Comparison of ENCODE assay signal across 8 cellular contexts in the genomic region with DNA sequence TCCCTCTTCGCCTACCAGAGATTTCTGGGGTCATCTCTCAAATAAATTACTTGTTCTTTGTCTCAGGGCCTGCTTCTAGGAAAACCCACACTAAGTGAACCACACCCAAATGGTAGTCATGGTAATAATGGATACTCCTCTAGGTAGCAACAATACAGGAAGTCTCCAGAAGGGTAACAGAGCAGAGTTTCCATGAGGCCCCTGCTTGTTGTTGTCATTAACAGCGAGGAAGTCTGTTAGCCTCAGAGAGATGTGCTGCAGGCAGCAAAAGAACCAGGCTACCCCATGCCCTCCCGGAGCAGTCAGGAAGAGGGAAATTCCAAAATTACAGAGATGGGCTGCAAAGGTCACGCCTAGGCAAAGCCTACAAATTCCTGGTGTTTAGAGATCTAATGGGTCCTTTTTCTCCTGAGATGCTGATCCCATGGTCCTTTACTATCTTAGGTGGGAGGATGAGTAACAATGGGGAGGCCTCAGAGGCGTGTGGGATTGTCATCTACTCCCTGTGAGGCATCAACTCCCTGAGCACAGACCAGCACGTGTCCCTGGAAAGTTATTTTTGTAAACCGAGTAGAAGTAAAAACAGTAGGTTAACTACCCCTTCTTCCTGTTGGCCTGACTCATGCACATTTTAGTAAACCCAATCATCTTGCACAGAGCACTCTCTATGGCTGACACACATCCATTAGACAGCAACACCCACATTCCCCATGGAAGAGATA. TPM values are rescaled to one million over a fixed set of nuclear protein-coding genes. Genes with fewer than 3 reads are reported as not detected.
DNase-seq lines count a peak whose midpoint lies in the region; ATAC-seq and TF ChIP-seq lines count a peak whose summit lies in the region.

No MANE protein-coding gene starts in this region.

- ATAC-seq in WTC11 (peak; percentile 88), HG03095 (IDR thresholded peaks at IDR 0.05; ENCODE audit: unreplicated experiment) (no peak)

- peaks cover 6% of the 10 kb centered on the region for H3K9me3 Mint-ChIP-seq in WTC11

- H3K4me3 Mint-ChIP-seq in WTC11: no peak overlapping the region

- no peak overlapping the region for H3K4me3 ChIP-seq in epithelial cell of esophagus (ENCODE audit: low read length)

- peaks cover 3% of the 10 kb centered on the region; the same call in 1 of the 2 replicates for H3K36me3 Mint-ChIP-seq in WTC11

- no peak for TF ChIP-seq CTCF in WTC11 (IDR thresholded peaks at IDR 0.05)
- no peak for TF ChIP-seq CTCF in epithelial cell of esophagus (IDR thresholded peaks at IDR 0.05; ENCODE audit: insufficient read depth, low read depth, low read length, missing control alignments)
- no peak for TF ChIP-seq CTCF in GM13976 (IDR thresholded peaks at IDR 0.05; ENCODE audit: borderline replicate concordance, control extremely low read depth, extremely low read depth, insufficient read depth, missing control alignments)

- POLR2A ChIA-PET in WTC11 (lab: Charles Lee): no interaction called here

- no peaks in the 10 kb centered on the region for H3K27me3 Mint-ChIP-seq in WTC11 (ENCODE audit: low read depth)

- no peak overlapping the region for H3K27ac Mint-ChIP-seq in WTC11

- peaks cover 8% of the 10 kb centered on the region for H3K4me1 Mint-ChIP-seq in WTC11

- CTCF ChIA-PET in WTC11 (lab: Charles Lee): no interaction called here

- DNase-seq in SIG-M5 treated with dmso at 0.1 percent for 504 hours (lab: John Stamatoyannopoulos, UW; ENCODE audit: unreplicated experiment) (peak; percentile 2), SIG-M5 (lab: John Stamatoyannopoulos, UW) (no peak), WTC11 (ENCODE audit: low spot score) (no peak), epithelial cell of esophagus (ENCODE audit: low read depth) (peak; percentile 78), superior temporal gyrus (ENCODE audit: extremely low spot score) (no peak), GM13976 (ENCODE audit: low spot score) (no peak)
- peak in 5 of 6 experiments; percentile 47 to 85 (median 77) for DNase-seq in stimulated activated naive CD4-positive, alpha-beta T cell (lab: John Stamatoyannopoulos, UW)

- in situ Hi-C loops in GM13976 (cut with MboI; ENCODE audit: low sequenced_read_pairs, unreplicated experiment): no loop called here

TF ChIP-seq in WTC11, 78 proteins besides CTCF, POLR2A, EP300 and RAD21:
- no peak for TF ChIP-seq ZNF138 (CRISPR knock-in tag; conservative IDR thresholded peaks at IDR 0.05)
- TF ChIP-seq, protein P1, sequence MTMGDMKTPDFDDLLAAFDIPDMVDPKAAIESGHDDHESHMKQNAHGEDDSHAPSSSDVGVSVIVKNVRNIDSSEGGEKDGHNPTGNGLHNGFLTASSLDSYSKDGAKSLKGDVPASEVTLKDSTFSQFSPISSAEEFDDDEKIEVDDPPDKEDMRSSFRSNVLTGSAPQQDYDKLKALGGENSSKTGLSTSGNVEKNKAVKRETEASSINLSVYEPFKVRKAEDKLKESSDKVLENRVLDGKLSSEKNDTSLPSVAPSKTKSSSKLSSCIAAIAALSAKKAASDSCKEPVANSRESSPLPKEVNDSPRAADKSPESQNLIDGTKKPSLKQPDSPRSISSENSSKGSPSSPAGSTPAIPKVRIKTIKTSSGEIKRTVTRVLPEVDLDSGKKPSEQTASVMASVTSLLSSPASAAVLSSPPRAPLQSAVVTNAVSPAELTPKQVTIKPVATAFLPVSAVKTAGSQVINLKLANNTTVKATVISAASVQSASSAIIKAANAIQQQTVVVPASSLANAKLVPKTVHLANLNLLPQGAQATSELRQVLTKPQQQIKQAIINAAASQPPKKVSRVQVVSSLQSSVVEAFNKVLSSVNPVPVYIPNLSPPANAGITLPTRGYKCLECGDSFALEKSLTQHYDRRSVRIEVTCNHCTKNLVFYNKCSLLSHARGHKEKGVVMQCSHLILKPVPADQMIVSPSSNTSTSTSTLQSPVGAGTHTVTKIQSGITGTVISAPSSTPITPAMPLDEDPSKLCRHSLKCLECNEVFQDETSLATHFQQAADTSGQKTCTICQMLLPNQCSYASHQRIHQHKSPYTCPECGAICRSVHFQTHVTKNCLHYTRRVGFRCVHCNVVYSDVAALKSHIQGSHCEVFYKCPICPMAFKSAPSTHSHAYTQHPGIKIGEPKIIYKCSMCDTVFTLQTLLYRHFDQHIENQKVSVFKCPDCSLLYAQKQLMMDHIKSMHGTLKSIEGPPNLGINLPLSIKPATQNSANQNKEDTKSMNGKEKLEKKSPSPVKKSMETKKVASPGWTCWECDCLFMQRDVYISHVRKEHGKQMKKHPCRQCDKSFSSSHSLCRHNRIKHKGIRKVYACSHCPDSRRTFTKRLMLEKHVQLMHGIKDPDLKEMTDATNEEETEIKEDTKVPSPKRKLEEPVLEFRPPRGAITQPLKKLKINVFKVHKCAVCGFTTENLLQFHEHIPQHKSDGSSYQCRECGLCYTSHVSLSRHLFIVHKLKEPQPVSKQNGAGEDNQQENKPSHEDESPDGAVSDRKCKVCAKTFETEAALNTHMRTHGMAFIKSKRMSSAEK (CRISPR knock-in tag; IDR thresholded peaks at IDR 0.05; ENCODE audit: borderline replicate concordance): no peak
- TF ChIP-seq NFYB (CRISPR knock-in tag; conservative IDR thresholded peaks at IDR 0.05; ENCODE audit: low read depth): no peak
- TF ChIP-seq ATF1 (CRISPR knock-in tag; IDR thresholded peaks at IDR 0.05): no peak
- no peak for TF ChIP-seq ETV6 (CRISPR knock-in tag; IDR thresholded peaks at IDR 0.05)
- TF ChIP-seq, protein P2, sequence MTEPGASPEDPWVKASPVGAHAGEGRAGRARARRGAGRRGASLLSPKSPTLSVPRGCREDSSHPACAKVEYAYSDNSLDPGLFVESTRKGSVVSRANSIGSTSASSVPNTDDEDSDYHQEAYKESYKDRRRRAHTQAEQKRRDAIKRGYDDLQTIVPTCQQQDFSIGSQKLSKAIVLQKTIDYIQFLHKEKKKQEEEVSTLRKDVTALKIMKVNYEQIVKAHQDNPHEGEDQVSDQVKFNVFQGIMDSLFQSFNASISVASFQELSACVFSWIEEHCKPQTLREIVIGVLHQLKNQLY (CRISPR knock-in tag; IDR thresholded peaks at IDR 0.05): no peak
- TF ChIP-seq ZNF671 (CRISPR knock-in tag; IDR thresholded peaks at IDR 0.05): no peak

RNA-seq across cellular contexts. Expression of a gene that starts 10.1 kb away (rescaled TPM):
- 0.52 to 0.85 TPM (median 0.62 TPM) in 3 replicates for total RNA-seq in WTC11 (2021)

Comparison
In these comparisons a context has a peak if more than half of its experiments do, and no peak if none do; other contexts are left out.
1. DNase-seq: peak in SIG-M5 treated with dmso at 0.1 percent for 504 hours (single experiment), epithelial cell of esophagus (single experiment) and stimulated activated naive CD4-positive, alpha-beta T cell (5 of 6); none in SIG-M5 (single experiment), WTC11 (single experiment), superior temporal gyrus (single experiment) and GM13976 (single experiment).